19 cellular contexts compared by ENCODE assay signal in the genomic region with DNA sequence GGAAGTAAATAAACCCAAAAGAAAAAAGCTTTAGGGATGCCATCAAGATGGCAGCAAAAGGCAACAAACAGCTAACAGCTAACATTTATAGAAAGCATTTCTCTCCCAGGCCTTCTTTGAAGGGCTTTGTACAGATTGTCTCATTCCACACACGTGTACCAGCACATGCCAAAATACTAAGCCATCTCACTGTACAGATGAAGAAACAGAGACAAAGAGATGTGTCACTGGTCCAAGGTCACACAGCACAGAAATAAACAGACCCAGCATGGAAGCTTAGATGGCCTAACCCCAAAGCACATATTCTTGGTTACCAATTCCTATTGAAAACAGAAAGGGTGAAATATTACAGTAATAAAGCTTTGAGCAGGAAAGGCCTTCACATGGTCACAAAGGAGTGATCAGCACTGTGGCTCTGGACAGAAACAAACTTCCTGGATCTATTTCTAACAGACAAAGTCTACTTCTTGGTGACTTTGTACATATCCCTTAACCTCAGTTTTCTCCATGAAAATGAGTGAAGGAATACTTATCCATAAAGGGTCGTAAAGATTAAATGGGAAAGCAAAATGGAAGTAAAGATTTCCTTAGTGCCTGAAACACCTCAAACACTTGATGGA.
A peak's percentile ranks its signal among the peaks of the same experiment; 100 is the strongest.
DNase-seq lines count a peak whose midpoint lies in the region; ATAC-seq and TF ChIP-seq lines count a peak whose summit lies in the region.
"Had no signal": no experiment of that assay in that cellular context is flagged by ENCODE, and none has a peak within 500 bp of the region (broad histone marks: within the 10 kb centered on the region; RNA-seq: fewer than 3 reads in every experiment).

No MANE protein-coding gene starts in this region.

- H3K4me3 ChIP-seq in CD8-positive, alpha-beta T cell (ENCODE audit: low read depth, low read length) = no peak overlapping the region
- H3K4me3 ChIP-seq in neutrophil (ENCODE audit: low read depth in 1 of 2, low read length in 1 of 2) = no peak overlapping the region
- H3K4me3 ChIP-seq: BLaER1 treated with 17β-estradiol and CSF1 and Interleukin-3, amounts not matched to agents 10 nM and 100 nM; GM23338 had no signal

- no peaks in the 10 kb centered on the region for H3K36me3 ChIP-seq in CD8-positive, alpha-beta T cell (ENCODE audit: insufficient read depth, low read length)
- H3K36me3 ChIP-seq in neutrophil = no peaks in the 10 kb centered on the region

- ATAC-seq in activated naive CD4-positive, alpha-beta T cell treated with anti-CD3 and anti-CD28 coated beads, Interleukin-2, amount 50 U/mL, for 72 hours = no peak
- ATAC-seq in CD8-positive, alpha-beta T cell = no peak
- no peak for ATAC-seq in foreskin keratinocyte
- ATAC-seq: GM23338 had no signal

- intact Hi-C loops in CD8-positive, alpha-beta T cell (cut with DNase I, micrococcal nuclease) = loop anchor here in 1 of 2 experiments (10.0 kb wide), 1 partner anchor 72 kb away; no protein-coding TSS in a partner anchor

- H3K27me3 ChIP-seq in CD8-positive, alpha-beta T cell (ENCODE audit: insufficient read depth, low read length) = no peaks in the 10 kb centered on the region
- no peaks in the 10 kb centered on the region for H3K27me3 ChIP-seq in neutrophil
- no peaks in the 10 kb centered on the region for H3K27me3 ChIP-seq in foreskin keratinocyte
- H3K27me3 ChIP-seq: BLaER1 treated with 17β-estradiol and CSF1 and Interleukin-3, amounts not matched to agents 10 nM and 100 nM had no signal

- H3K4me3 Mint-ChIP-seq in CD8-positive, alpha-beta T cell = no peak overlapping the region
- H3K4me3 Mint-ChIP-seq: B cell; CD8-positive, alpha-beta memory T cell; GM23338; IgD-negative memory B cell had no signal

- H3K27ac Mint-ChIP-seq in activated naive CD4-positive, alpha-beta T cell treated with anti-CD3 and anti-CD28 coated beads, Interleukin-2, amount 50 U/mL, for 72 hours = peak overlapping the region; percentile 17 to 28
- H3K27ac Mint-ChIP-seq in CD8-positive, alpha-beta T cell = peak overlapping the region; percentile 32
- H3K27ac Mint-ChIP-seq: B cell, GM23338, IgD-negative memory B cell had no signal

- no peaks in the 10 kb centered on the region for H3K27me3 Mint-ChIP-seq in CD8-positive, alpha-beta T cell (ENCODE audit: low read depth)
- H3K27me3 Mint-ChIP-seq: B cell; CD8-positive, alpha-beta memory T cell; IgD-negative memory B cell had no signal

- H3K9me3 Mint-ChIP-seq in activated naive CD4-positive, alpha-beta T cell treated with anti-CD3 and anti-CD28 coated beads, Interleukin-2, amount 50 U/mL, for 72 hours = peaks cover 0 to 5% of the 10 kb centered on the region in 2 donors
- no peaks in the 10 kb centered on the region for H3K9me3 Mint-ChIP-seq in CD8-positive, alpha-beta T cell
- H3K9me3 Mint-ChIP-seq: CD8-positive, alpha-beta memory T cell; GM23338; IgD-negative memory B cell had no signal

- peaks cover 28% of the 10 kb centered on the region for H3K4me1 ChIP-seq in CD8-positive, alpha-beta T cell (ENCODE audit: insufficient read depth, low read length)
- no peaks in the 10 kb centered on the region for H3K4me1 ChIP-seq in neutrophil (ENCODE audit: control insufficient read depth in 1 of 2, insufficient read depth in 1 of 2, low read depth in 1 of 2, low read length in 1 of 2)
- H3K4me1 ChIP-seq in foreskin keratinocyte = no peaks in the 10 kb centered on the region

- H3K36me3 Mint-ChIP-seq in activated naive CD4-positive, alpha-beta T cell treated with anti-CD3 and anti-CD28 coated beads, Interleukin-2, amount 50 U/mL, for 72 hours = peaks cover 17 to 33% of the 10 kb centered on the region in 2 donors
- peaks cover 21% of the 10 kb centered on the region for H3K36me3 Mint-ChIP-seq in CD8-positive, alpha-beta T cell

- H3K9me3 ChIP-seq in CD8-positive, alpha-beta T cell (ENCODE audit: low read length) = no peaks in the 10 kb centered on the region
- no peaks in the 10 kb centered on the region for H3K9me3 ChIP-seq in neutrophil
- H3K9me3 ChIP-seq: BLaER1 treated with 17β-estradiol and CSF1 and Interleukin-3, amounts not matched to agents 10 nM and 100 nM had no signal

- POLR2A ChIA-PET in CD8-positive, alpha-beta T cell (lab: Charles Lee) = no interaction called here

- CTCF ChIA-PET in CD8-positive, alpha-beta T cell (lab: Charles Lee) = no interaction called here

- TF ChIP-seq CTCF in CD8-positive, alpha-beta T cell (IDR thresholded peaks at IDR 0.05) = no peak
- TF ChIP-seq CTCF in neutrophil (IDR thresholded peaks at IDR 0.05) (no peak), foreskin keratinocyte (conservative IDR thresholded peaks at IDR 0.05) (no peak)

- peaks cover 45% of the 10 kb centered on the region for H3K4me1 Mint-ChIP-seq in CD8-positive, alpha-beta T cell (ENCODE audit: low read depth)

- no peak for DNase-seq in activated naive CD4-positive, alpha-beta T cell treated with anti-CD3 and anti-CD28 coated beads, Interleukin-2, amount 50 U/mL, for 72 hours (ENCODE audit: low spot score in 2 of 2)
- no peak for DNase-seq in activated naive CD4-positive, alpha-beta T cell treated with Interleukin-2 at 50 U/mL for 16 hours
- DNase-seq in CD8-positive, alpha-beta T cell = no peak
- DNase-seq in OCI-M1 (lab: John Stamatoyannopoulos, UW) = peak; percentile 1
- DNase-seq in GDM1 (lab: John Stamatoyannopoulos, UW) = no peak
- no peak for DNase-seq in foreskin keratinocyte
- DNase-seq: 8988T; CD8-positive, alpha-beta memory T cell; COR-L47; DMS 273 treated with DMSO at 0.1 percent for 48 hours; DMS53; DND-41; EL; HCEC 1CT had no signal

- no peak overlapping the region for H3K27ac ChIP-seq in CD8-positive, alpha-beta T cell (ENCODE audit: low read depth, low read length)
- H3K27ac ChIP-seq in neutrophil (peak overlapping the region; percentile 8), foreskin keratinocyte (no peak overlapping the region)
- H3K27ac ChIP-seq: BLaER1 treated with 17β-estradiol and CSF1 and Interleukin-3, amounts not matched to agents 10 nM and 100 nM had no signal
